In the genomic region with DNA sequence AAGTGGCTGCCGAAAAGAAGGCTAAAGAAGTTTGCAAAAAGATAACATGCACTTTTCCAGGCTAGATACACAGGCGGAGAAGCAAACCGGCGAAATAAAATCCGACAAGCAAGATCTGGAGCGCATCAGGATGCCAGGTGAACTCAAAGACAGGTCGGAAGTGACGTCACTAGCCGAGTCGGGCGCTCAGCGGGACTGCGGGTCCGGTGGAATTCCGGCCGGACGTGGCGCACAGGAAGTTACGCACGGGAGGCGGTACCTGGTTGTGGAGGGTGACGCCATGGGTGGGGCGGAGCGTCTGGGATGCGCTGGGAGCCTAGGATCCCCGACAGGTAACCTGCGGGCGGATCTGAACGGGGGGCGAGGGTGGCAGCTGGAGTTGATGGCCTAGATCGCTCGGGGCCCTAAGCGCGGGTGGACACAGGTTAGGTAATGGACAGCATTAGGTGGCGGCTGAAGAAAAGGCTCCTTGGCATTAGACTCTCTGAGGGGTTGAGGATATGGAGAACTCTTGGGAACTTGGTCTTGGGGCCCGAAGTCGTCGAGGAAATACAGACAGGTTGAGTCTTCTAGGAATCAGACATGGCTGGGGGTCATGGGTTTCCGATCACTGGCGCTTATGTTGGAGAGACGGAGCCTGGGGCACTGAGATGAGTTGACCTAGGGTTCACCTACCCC, we compare ENCODE assay signal across 1 cellular context.
A peak's percentile ranks its signal among the peaks of the same experiment; 100 is the strongest.
TF ChIP-seq lines count a peak whose summit lies in the region.

No MANE protein-coding gene starts in this region.

TF ChIP-seq in HepG2, 621 proteins besides CTCF, POLR2A, EP300 and RAD21 (continued from another document):
- TF ChIP-seq, protein P1, sequence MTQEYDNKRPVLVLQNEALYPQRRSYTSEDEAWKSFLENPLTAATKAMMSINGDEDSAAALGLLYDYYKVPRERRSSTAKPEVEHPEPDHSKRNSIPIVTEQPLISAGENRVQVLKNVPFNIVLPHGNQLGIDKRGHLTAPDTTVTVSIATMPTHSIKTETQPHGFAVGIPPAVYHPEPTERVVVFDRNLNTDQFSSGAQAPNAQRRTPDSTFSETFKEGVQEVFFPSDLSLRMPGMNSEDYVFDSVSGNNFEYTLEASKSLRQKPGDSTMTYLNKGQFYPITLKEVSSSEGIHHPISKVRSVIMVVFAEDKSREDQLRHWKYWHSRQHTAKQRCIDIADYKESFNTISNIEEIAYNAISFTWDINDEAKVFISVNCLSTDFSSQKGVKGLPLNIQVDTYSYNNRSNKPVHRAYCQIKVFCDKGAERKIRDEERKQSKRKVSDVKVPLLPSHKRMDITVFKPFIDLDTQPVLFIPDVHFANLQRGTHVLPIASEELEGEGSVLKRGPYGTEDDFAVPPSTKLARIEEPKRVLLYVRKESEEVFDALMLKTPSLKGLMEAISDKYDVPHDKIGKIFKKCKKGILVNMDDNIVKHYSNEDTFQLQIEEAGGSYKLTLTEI (CRISPR knock-in tag; conservative IDR thresholded peaks at IDR 0.05): no peak
- TF ChIP-seq ZFP36L2 (CRISPR knock-in tag; IDR thresholded peaks at IDR 0.05) (no peak), FOSL2 (CRISPR knock-in tag; IDR thresholded peaks at IDR 0.05) (peak; percentile 71), ZNF550 (CRISPR knock-in tag; IDR thresholded peaks at IDR 0.05; ENCODE audit: borderline replicate concordance) (no peak), ZNF781 (CRISPR knock-in tag; IDR thresholded peaks at IDR 0.05; ENCODE audit: borderline replicate concordance, not compliant biosample characterization) (peak; percentile 46), RFXANK (CRISPR knock-in tag; IDR thresholded peaks at IDR 0.05) (0 out of 2 replicates have a peak, but pooled peaks have one; percentile 66), RELA (CRISPR knock-in tag; IDR thresholded peaks at IDR 0.05) (no peak)
- TF ChIP-seq, protein P2, sequence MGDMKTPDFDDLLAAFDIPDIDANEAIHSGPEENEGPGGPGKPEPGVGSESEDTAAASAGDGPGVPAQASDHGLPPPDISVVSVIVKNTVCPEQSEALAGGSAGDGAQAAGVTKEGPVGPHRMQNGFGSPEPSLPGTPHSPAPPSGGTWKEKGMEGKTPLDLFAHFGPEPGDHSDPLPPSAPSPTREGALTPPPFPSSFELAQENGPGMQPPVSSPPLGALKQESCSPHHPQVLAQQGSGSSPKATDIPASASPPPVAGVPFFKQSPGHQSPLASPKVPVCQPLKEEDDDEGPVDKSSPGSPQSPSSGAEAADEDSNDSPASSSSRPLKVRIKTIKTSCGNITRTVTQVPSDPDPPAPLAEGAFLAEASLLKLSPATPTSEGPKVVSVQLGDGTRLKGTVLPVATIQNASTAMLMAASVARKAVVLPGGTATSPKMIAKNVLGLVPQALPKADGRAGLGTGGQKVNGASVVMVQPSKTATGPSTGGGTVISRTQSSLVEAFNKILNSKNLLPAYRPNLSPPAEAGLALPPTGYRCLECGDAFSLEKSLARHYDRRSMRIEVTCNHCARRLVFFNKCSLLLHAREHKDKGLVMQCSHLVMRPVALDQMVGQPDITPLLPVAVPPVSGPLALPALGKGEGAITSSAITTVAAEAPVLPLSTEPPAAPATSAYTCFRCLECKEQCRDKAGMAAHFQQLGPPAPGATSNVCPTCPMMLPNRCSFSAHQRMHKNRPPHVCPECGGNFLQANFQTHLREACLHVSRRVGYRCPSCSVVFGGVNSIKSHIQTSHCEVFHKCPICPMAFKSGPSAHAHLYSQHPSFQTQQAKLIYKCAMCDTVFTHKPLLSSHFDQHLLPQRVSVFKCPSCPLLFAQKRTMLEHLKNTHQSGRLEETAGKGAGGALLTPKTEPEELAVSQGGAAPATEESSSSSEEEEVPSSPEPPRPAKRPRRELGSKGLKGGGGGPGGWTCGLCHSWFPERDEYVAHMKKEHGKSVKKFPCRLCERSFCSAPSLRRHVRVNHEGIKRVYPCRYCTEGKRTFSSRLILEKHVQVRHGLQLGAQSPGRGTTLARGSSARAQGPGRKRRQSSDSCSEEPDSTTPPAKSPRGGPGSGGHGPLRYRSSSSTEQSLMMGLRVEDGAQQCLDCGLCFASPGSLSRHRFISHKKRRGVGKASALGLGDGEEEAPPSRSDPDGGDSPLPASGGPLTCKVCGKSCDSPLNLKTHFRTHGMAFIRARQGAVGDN (CRISPR knock-in tag; IDR thresholded peaks at IDR 0.05): peak; percentile 90
- TF ChIP-seq, protein P3, sequence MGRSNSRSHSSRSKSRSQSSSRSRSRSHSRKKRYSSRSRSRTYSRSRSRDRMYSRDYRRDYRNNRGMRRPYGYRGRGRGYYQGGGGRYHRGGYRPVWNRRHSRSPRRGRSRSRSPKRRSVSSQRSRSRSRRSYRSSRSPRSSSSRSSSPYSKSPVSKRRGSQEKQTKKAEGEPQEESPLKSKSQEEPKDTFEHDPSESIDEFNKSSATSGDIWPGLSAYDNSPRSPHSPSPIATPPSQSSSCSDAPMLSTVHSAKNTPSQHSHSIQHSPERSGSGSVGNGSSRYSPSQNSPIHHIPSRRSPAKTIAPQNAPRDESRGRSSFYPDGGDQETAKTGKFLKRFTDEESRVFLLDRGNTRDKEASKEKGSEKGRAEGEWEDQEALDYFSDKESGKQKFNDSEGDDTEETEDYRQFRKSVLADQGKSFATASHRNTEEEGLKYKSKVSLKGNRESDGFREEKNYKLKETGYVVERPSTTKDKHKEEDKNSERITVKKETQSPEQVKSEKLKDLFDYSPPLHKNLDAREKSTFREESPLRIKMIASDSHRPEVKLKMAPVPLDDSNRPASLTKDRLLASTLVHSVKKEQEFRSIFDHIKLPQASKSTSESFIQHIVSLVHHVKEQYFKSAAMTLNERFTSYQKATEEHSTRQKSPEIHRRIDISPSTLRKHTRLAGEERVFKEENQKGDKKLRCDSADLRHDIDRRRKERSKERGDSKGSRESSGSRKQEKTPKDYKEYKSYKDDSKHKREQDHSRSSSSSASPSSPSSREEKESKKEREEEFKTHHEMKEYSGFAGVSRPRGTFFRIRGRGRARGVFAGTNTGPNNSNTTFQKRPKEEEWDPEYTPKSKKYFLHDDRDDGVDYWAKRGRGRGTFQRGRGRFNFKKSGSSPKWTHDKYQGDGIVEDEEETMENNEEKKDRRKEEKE (IDR thresholded peaks at IDR 0.05): no peak
- TF ChIP-seq, protein P4, sequence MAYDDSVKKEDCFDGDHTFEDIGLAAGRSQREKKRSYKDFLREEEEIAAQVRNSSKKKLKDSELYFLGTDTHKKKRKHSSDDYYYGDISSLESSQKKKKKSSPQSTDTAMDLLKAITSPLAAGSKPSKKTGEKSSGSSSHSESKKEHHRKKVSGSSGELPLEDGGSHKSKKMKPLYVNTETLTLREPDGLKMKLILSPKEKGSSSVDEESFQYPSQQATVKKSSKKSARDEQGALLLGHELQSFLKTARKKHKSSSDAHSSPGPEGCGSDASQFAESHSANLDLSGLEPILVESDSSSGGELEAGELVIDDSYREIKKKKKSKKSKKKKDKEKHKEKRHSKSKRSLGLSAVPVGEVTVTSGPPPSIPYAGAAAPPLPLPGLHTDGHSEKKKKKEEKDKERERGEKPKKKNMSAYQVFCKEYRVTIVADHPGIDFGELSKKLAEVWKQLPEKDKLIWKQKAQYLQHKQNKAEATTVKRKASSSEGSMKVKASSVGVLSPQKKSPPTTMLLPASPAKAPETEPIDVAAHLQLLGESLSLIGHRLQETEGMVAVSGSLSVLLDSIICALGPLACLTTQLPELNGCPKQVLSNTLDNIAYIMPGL (CRISPR knock-in tag; IDR thresholded peaks at IDR 0.05; ENCODE audit: borderline replicate concordance in 1 of 2, low read depth in 1 of 2): peak; percentile 57 to 65
